In genomic region chr12:46268349-46268616, GRCh38 we compare ENCODE assay signal across 8 cellular contexts. TPM values are rescaled to one million over a fixed set of nuclear protein-coding genes. Genes with fewer than 3 reads are reported as not detected.
DNase-seq lines count a peak whose midpoint lies in the region; ATAC-seq and TF ChIP-seq lines count a peak whose summit lies in the region.

No MANE protein-coding gene starts in this region.

- H3K9me3 Mint-ChIP-seq in central memory CD8-positive, alpha-beta T cell, result no peaks in the 10 kb centered on the region

- H3K4me3 ChIP-seq in BE2C (ENCODE audit: low read depth, low read length) (peak overlapping the region; percentile 99), HL-60 (replicated peaks; ENCODE audit: insufficient read depth, low read length) (peak overlapping the region; percentile 85), mucosa of stomach (ENCODE audit: low read length) (peak overlapping the region; percentile 70)

- H3K36me3 Mint-ChIP-seq in central memory CD8-positive, alpha-beta T cell (ENCODE audit: insufficient read depth), result peaks cover 11% of the 10 kb centered on the region

- H3K4me1 ChIP-seq in BE2C, result peaks cover 3% of the 10 kb centered on the region; the same call in 1 of the 2 replicates
- H3K4me1 ChIP-seq in mucosa of stomach (ENCODE audit: control insufficient read depth, insufficient read depth, low read length), result peaks cover 9% of the 10 kb centered on the region

- H3K27me3 Mint-ChIP-seq in central memory CD8-positive, alpha-beta T cell, result no peaks in the 10 kb centered on the region

- H3K27ac ChIP-seq in HL-60 (replicated peaks), result peak overlapping the region; percentile 85

- H3K27me3 ChIP-seq in BE2C (no peaks in the 10 kb centered on the region), HL-60 (ENCODE audit: insufficient read depth, poor library complexity, severe bottlenecking) (no peaks in the 10 kb centered on the region), mucosa of stomach (ENCODE audit: control insufficient read depth, insufficient read depth, low read length) (peaks cover 20% of the 10 kb centered on the region)

- H3K36me3 ChIP-seq in BE2C (peaks cover 6% of the 10 kb centered on the region; the same call in 1 of the 2 replicates), mucosa of stomach (ENCODE audit: control insufficient read depth, insufficient read depth, low read length) (no peaks in the 10 kb centered on the region)

- DNase-seq in BE2C (no peak), HL-60 (ENCODE audit: low read depth in 1 of 2, low spot score in 1 of 2) (no peak), AG08395 (ENCODE audit: low spot score) (no peak), posterior vena cava (ENCODE audit: low spot score) (no peak), NOMO-1 treated with dmso at 0.1 percent for 144 hours (lab: John Stamatoyannopoulos, UW; ENCODE audit: unreplicated experiment) (no peak), DMS 273 (lab: John Stamatoyannopoulos, UW; ENCODE audit: unreplicated experiment) (no peak)
- peak; percentile 23 to 32 for DNase-seq in central memory CD8-positive, alpha-beta T cell (ENCODE audit: low spot score in 2 of 2)

- H3K9ac ChIP-seq in mucosa of stomach (ENCODE audit: low read length), result peak overlapping the region; percentile 75

- ATAC-seq in central memory CD8-positive, alpha-beta T cell (replicated peaks; ENCODE audit: extremely low read depth, poor library complexity, severe bottlenecking), result no peak

- H3K27ac Mint-ChIP-seq in central memory CD8-positive, alpha-beta T cell (ENCODE audit: low read depth), result no peak overlapping the region

- H3K4me3 Mint-ChIP-seq in central memory CD8-positive, alpha-beta T cell, result no peak overlapping the region

- intact Hi-C loops in posterior vena cava (cut with DNase I), result loop anchor here in 1 of 2 donors (5.0 to 10.0 kb wide), 2 partner anchors 63 to 104 kb away; partner anchors contain the start of gene SLC38A2

- H3K4me1 Mint-ChIP-seq in central memory CD8-positive, alpha-beta T cell, result peaks cover 11% of the 10 kb centered on the region

- TF ChIP-seq CTCF in BE2C (IDR thresholded peaks at IDR 0.05; ENCODE audit: low read depth, low read length) (no peak), HL-60 (IDR thresholded peaks at IDR 0.05; ENCODE audit: insufficient read depth, low read length) (no peak)

- H3K9me3 ChIP-seq in BE2C (no peaks in the 10 kb centered on the region), mucosa of stomach (ENCODE audit: control insufficient read depth, low read length) (no peaks in the 10 kb centered on the region)

RNA-seq across cellular contexts. Expression of gene SLC38A1, which starts 0.6 kb away (rescaled TPM):
- 103 TPM for polyA plus RNA-seq in BE2C (2012; ENCODE audit: insufficient read depth, insufficient read length, low read depth)
- 10 to 100 TPM; 74.4 to 88.0 TPM for total RNA-seq in posterior vena cava

Comparison
In these comparisons a context has a peak if more than half of its experiments do, and no peak if none do; other contexts are left out.
1. DNase-seq: peak in central memory CD8-positive, alpha-beta T cell (2 of 2); none in BE2C (single experiment), HL-60 (0 of 2), AG08395 (single experiment), posterior vena cava (single experiment), NOMO-1 treated with dmso at 0.1 percent for 144 hours (single experiment) and DMS 273 (single experiment).
2. Peak in every context shown above with its lines, with median percentiles within 50 percentile points of each other: H3K4me3 ChIP-seq.